6 cellular contexts compared by ENCODE assay signal in genomic region chr11:76105637-76106036, GRCh38.
"Had no signal": no experiment of that assay in that cellular context is flagged by ENCODE, and none has a peak within 500 bp of the region (broad histone marks: within the 10 kb centered on the region; RNA-seq: fewer than 3 reads in every experiment).

No MANE protein-coding gene starts in this region.

- FAIRE-seq: HTR-8/SVneo had no signal

- H3K27ac ChIP-seq: HL-60, KMS-11 had no signal

- H3K9ac ChIP-seq: KMS-11 had no signal

- H3K4me2 ChIP-seq: KMS-11 had no signal

- DNase-seq: IMR-90, KBM-7, KG1 had no signal
